ENCODE assay signal across 8 cellular contexts in the genomic region with DNA sequence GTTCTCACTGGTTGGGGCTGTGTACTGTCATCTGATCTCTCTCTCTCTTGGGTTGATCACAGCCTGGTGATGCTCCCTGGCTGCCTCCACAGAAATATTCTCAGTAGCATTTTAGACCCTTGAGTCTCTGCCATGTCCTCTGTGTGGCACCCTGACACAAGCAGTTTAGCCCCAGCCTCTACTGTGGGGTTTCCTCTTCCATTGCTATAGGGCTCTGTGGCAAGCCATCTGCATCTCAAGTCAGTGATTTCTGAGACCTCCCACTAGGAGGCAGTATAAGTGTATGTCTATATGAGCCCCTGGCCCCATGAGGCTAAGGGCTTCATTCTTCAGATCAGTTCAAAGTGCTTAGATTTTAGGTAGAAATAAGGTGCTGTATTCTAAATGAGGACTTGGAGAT. TPM values are rescaled to one million over a fixed set of nuclear protein-coding genes. Genes with fewer than 3 reads are reported as not detected.
DNase-seq lines count a peak whose midpoint lies in the region; ATAC-seq, FAIRE-seq and TF ChIP-seq lines count a peak whose summit lies in the region.

No MANE protein-coding gene starts in this region.

- H3K4me1 ChIP-seq in pancreas, result no peaks in the 10 kb centered on the region

- peak; percentile 31 for DNase-seq in SKM-1 treated with dmso at 0.1 percent for 144 hours (lab: John Stamatoyannopoulos, UW; ENCODE audit: unreplicated experiment)
- no peak for DNase-seq in SKM-1 (lab: John Stamatoyannopoulos, UW; ENCODE audit: unreplicated experiment)
- DNase-seq in NCI-H460 (ENCODE audit: extremely low read depth, low read depth), result peak; percentile 3
- DNase-seq in dermis blood vessel endothelial cell, result peak; percentile 57
- DNase-seq in pancreas, result peak in 1 of 6 donors; percentile 17
- no peak for DNase-seq in AG08395 (ENCODE audit: low spot score)

- FAIRE-seq in pancreas (lab: Jason Lieb, UNC), result no peak

- TF ChIP-seq CTCF in pancreas (IDR thresholded peaks at IDR 0.05), result peak in 2 of 4 donors; percentile 12 to 25

- H3K4me3 ChIP-seq in pancreas, result no peak overlapping the region

- H3K36me3 ChIP-seq in pancreas, result no peaks in the 10 kb centered on the region

- ATAC-seq in HG02885 (IDR thresholded peaks at IDR 0.05; ENCODE audit: poor library complexity, unreplicated experiment) (peak; percentile 66), pancreas (peak in 3 of 4 donors; percentile 60 to 66 (median 65)), HG03457 (IDR thresholded peaks at IDR 0.05; ENCODE audit: unreplicated experiment) (no peak)

- H3K27ac ChIP-seq in pancreas, result no peak overlapping the region

- intact Hi-C loops in pancreas (cut with DNase I), result no loop called here

- H3K9me3 ChIP-seq in pancreas, result no peaks in the 10 kb centered on the region

- H3K27me3 ChIP-seq in pancreas, result no peaks in the 10 kb centered on the region

RNA-seq across cellular contexts. Expression of gene PLAAT1, which starts 50.6 kb away (rescaled TPM):
- total RNA-seq in NCI-H460 (2014; rRNA removed; shearing (Covaris generic)), result 2.2 and 3.7 TPM in 2 replicates
- polyA plus RNA-seq in NCI-H460 (2014; cell fraction: nucleus; rRNA removed), result 3.4 and 5.8 TPM in 2 replicates
- total RNA-seq in dermis blood vessel endothelial cell (0.47 TPM in 1 of 2 replicates, not detected in the other), pancreas (under 1 TPM in 4 of 6 donors, not detected in 2; 0.20 to 0.66 (median 0.52) TPM)
- polyA plus RNA-seq in pancreas, result under 1 TPM in 1 of 2 donors, not detected in 1; 0.94 TPM

Comparison
In these comparisons a context has a peak if more than half of its experiments do, and no peak if none do; other contexts are left out.
1. DNase-seq: peak in SKM-1 treated with dmso at 0.1 percent for 144 hours (single experiment), NCI-H460 (single experiment) and dermis blood vessel endothelial cell (single experiment); none in SKM-1 (single experiment) and AG08395 (single experiment).